29 cellular contexts compared by ENCODE assay signal in the genomic region with DNA sequence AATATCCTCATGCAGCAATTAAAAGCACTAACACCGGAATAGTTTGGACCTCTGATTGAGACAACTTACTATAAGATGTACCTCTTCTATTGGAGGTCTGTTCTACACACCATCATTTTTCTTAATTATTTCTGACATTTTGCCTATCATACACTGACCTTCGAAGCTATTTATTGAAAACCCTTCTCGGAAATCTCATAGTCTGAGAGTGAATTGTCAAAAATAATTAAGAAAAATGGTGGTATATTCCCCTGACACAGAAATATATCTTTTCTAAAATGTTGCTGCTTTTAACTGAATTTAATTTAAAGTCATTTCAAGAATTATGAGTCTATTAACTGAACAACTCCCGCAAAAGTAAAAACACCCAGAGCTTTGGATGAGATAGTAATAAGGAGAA.
"Had no signal": no experiment of that assay in that cellular context is flagged by ENCODE, and none has a peak within 500 bp of the region (broad histone marks: within the 10 kb centered on the region; RNA-seq: fewer than 3 reads in every experiment).

No MANE protein-coding gene starts in this region.

- ATAC-seq: activated naive CD8-positive, alpha-beta T cell treated with anti-CD3 and anti-CD28 coated beads, Interleukin-2, amount 50 U/mL, for 24 hours; Panc1; Right ventricle myocardium inferior; T-helper 17 cell had no signal

- FAIRE-seq: astrocyte had no signal

- H3K27me3 Mint-ChIP-seq: activated B cell treated with CpG ODN at 0.5 μM for 24 hours; activated naive CD8-positive, alpha-beta T cell treated with anti-CD3 and anti-CD28 coated beads, Interleukin-2, amount 50 U/mL, for 24 hours; central memory CD8-positive, alpha-beta T cell; T-helper 17 cell had no signal

- H3K9me3 Mint-ChIP-seq: activated B cell treated with CpG ODN at 0.5 μM for 24 hours; activated naive CD4-positive, alpha-beta T cell treated with anti-CD3 and anti-CD28 coated beads, Interleukin-2, amount 50 U/mL, for 72 hours; activated naive CD8-positive, alpha-beta T cell treated with anti-CD3 and anti-CD28 coated beads, Interleukin-2, amount 50 U/mL, for 24 hours; activated T-helper 1 cell treated with anti-CD3 and anti-CD28 coated beads, Interleukin-12 subunit alpha, Interleukin-12 subunit beta, Interleukin-2, Interleukin-4 antibody, amounts not matched to agents 30 ng/mL and 10 ng/mL and 1 ng/mL, durations not matched to agents 14 hours and 24 hours and 36 hours; central memory CD8-positive, alpha-beta T cell had no signal

- H3K4me1 Mint-ChIP-seq: activated B cell treated with CpG ODN at 0.5 μM for 24 hours, brain had no signal

- H3K4me3 Mint-ChIP-seq: activated B cell treated with CpG ODN at 0.5 μM for 24 hours; activated naive CD8-positive, alpha-beta T cell treated with anti-CD3 and anti-CD28 coated beads, Interleukin-2, amount 50 U/mL, for 24 hours; activated T-helper 1 cell treated with anti-CD3 and anti-CD28 coated beads, Interleukin-12 subunit alpha, Interleukin-12 subunit beta, Interleukin-2, Interleukin-4 antibody, amounts not matched to agents 30 ng/mL and 10 ng/mL and 1 ng/mL, durations not matched to agents 14 hours and 24 hours and 36 hours; brain; central memory CD8-positive, alpha-beta T cell; T-helper 17 cell had no signal

- DNase-seq: activated B cell treated with CpG ODN at 0.5 μM for 24 hours; activated CD4-positive, alpha-beta T cell treated with anti-CD3 and anti-CD28 coated beads for 1 hour; activated CD4-positive, alpha-beta T cell treated with anti-CD3 and anti-CD28 coated beads, Interleukin-2, amount 50 U/mL, for 4 hours; activated CD8-positive, alpha-beta memory T cell treated with anti-CD3 and anti-CD28 coated beads for 24 hours; activated effector memory CD4-positive, alpha-beta T cell treated with anti-CD3 and anti-CD28 coated beads, Interleukin-2, amount 50 U/mL, for 16 hours; activated naive CD4-positive, alpha-beta T cell treated with Interleukin-2 at 50 U/mL for 16 hours; activated naive CD8-positive, alpha-beta T cell treated with anti-CD3 and anti-CD28 coated beads, Interleukin-2, amount 50 U/mL, for 24 hours; amniotic stem cell; cortex of kidney; KG1; NCI-H1092; NCI-H1417 treated with DMSO at 0.1 percent for 48 hours; NCI-H1694; NCI-H2029; NCI-H345; NCI-H510A; NCI-H526 treated with DMSO at 0.1 percent for 48 hours; NCI-H82; OCI-M1; RPMI8226; T-helper 17 cell; T-helper 9 cell had no signal

- H3K27ac Mint-ChIP-seq: activated B cell treated with CpG ODN at 0.5 μM for 24 hours; activated T-helper 1 cell treated with anti-CD3 and anti-CD28 coated beads, Interleukin-12 subunit alpha, Interleukin-12 subunit beta, Interleukin-2, Interleukin-4 antibody, amounts not matched to agents 30 ng/mL and 10 ng/mL and 1 ng/mL, durations not matched to agents 14 hours and 24 hours and 36 hours; brain; T-helper 17 cell had no signal
